ENCODE assay signal across 26 cellular contexts in genomic region chr3:177676148-177676547, GRCh38.
DNase-seq lines count a peak whose midpoint lies in the region; TF ChIP-seq lines count a peak whose summit lies in the region.
"Had no signal": no experiment of that assay in that cellular context is flagged by ENCODE, and none has a peak within 500 bp of the region (broad histone marks: within the 10 kb centered on the region; RNA-seq: fewer than 3 reads in every experiment).

No MANE protein-coding gene starts in this region.

- H4K20me1 ChIP-seq in SK-N-SH (ENCODE audit: insufficient read depth) = no peaks in the 10 kb centered on the region

- no peak for TF ChIP-seq EP300 in SK-N-SH (IDR thresholded peaks at IDR 0.05; ENCODE audit: borderline replicate concordance in 1 of 2, low read depth in 1 of 2, low read length in 1 of 2)

- H3K79me1 ChIP-seq in neuronal stem cell (ENCODE audit: low read depth, low read length) = no peaks in the 10 kb centered on the region

- no peak overlapping the region for H4K8ac ChIP-seq in neuronal stem cell (ENCODE audit: low read depth, low read length)

- H3F3A ChIP-seq in SK-N-SH (replicated peaks; ENCODE audit: insufficient read depth) = peaks cover 11% of the 10 kb centered on the region

- CTCF ChIA-PET in SK-N-SH (lab: Yijun Ruan, JAX) = no interaction called here
- CTCF ChIA-PET in activated naive CD4-positive, alpha-beta T cell treated with anti-CD3 and anti-CD28 coated beads for 36 hours (lab: Charles Lee) = no interaction called here

- H3K4me1 ChIP-seq in neuronal stem cell (ENCODE audit: control insufficient read depth in 2 of 2, insufficient read depth in 1 of 2, low read depth in 1 of 2, low read length in 2 of 2) (peaks cover 2 to 22% of the 10 kb centered on the region in 2 donors), SK-N-SH (ENCODE audit: control insufficient read depth in 1 of 2, insufficient read depth in 2 of 2, low read depth in 1 of 2, low read length in 1 of 2) (peaks cover 11 to 23% of the 10 kb centered on the region in 2 experiments; a peak in 3 of 4 replicates)

- H3K9ac ChIP-seq in neuronal stem cell (ENCODE audit: low read depth, low read length, poor library complexity) (no peak overlapping the region), SK-N-SH (no peak overlapping the region)

- H3K27ac Mint-ChIP-seq in endothelial cell (ENCODE audit: unreplicated experiment) (peak overlapping the region; percentile 14), HFFc6 (no peak overlapping the region)
- no peak overlapping the region for H3K27ac Mint-ChIP-seq in activated naive CD4-positive, alpha-beta T cell treated with anti-CD3 and anti-CD28 coated beads for 36 hours
- H3K27ac Mint-ChIP-seq: activated CD8-positive, alpha-beta memory T cell treated with anti-CD3 and anti-CD28 coated beads, Interleukin-2, amount 10 ng/mL, durations not matched to agents 7 days and 5 days; activated T-cell treated with anti-CD3 and anti-CD28 coated beads, Interleukin-2, amount 50 U/mL, for 72 hours; dendritic cell treated with granulocyte-macrophage colony-stimulating factor and Interleukin-4, amounts not matched to agents 40 ng/mL and 50 ng/mL, for 4 days; endodermal cell; mesothelial cell of epicardium; stimulated activated memory B cell treated with anti-CD40 and anti-IgM and Interleukin-4, amounts not matched to agents 10 μg/mL and 1 μg/mL and 100 μg/mL, for 72 hours had no signal

- H3K9me3 Mint-ChIP-seq in endothelial cell (ENCODE audit: unreplicated experiment) (no peaks in the 10 kb centered on the region), HFFc6 (no peaks in the 10 kb centered on the region)
- no peaks in the 10 kb centered on the region for H3K9me3 Mint-ChIP-seq in activated naive CD4-positive, alpha-beta T cell treated with anti-CD3 and anti-CD28 coated beads for 36 hours
- H3K9me3 Mint-ChIP-seq: activated T-cell treated with anti-CD3 and anti-CD28 coated beads, Interleukin-2, amount 50 U/mL, for 72 hours; dendritic cell treated with granulocyte-macrophage colony-stimulating factor and Interleukin-4, amounts not matched to agents 40 ng/mL and 50 ng/mL, for 4 days; endodermal cell; mesothelial cell of epicardium; stimulated activated memory B cell treated with anti-CD40 and anti-IgM and Interleukin-4, amounts not matched to agents 10 μg/mL and 1 μg/mL and 100 μg/mL, for 72 hours had no signal

- H3K4ac ChIP-seq in neuronal stem cell (ENCODE audit: low read length) = no peak overlapping the region

- H3K4me3 ChIP-seq in neuronal stem cell (ENCODE audit: low read length in 2 of 2) = no peak overlapping the region
- H3K4me3 ChIP-seq in SK-N-SH (ENCODE audit: low read depth in 2 of 2, low read length in 1 of 2) = no peak overlapping the region
- H3K4me3 ChIP-seq: esophagus squamous epithelium, skin epidermis had no signal

- no peaks in the 10 kb centered on the region for H3K36me3 Mint-ChIP-seq in endothelial cell (ENCODE audit: low read depth, unreplicated experiment)
- no peaks in the 10 kb centered on the region for H3K36me3 Mint-ChIP-seq in activated naive CD4-positive, alpha-beta T cell treated with anti-CD3 and anti-CD28 coated beads for 36 hours (ENCODE audit: low read depth)
- no peaks in the 10 kb centered on the region for H3K36me3 Mint-ChIP-seq in HFFc6 (ENCODE audit: low read depth)
- H3K36me3 Mint-ChIP-seq: mesothelial cell of epicardium; stimulated activated memory B cell treated with anti-CD40 and anti-IgM and Interleukin-4, amounts not matched to agents 10 μg/mL and 1 μg/mL and 100 μg/mL, for 72 hours had no signal

- H3K36me3 ChIP-seq in neuronal stem cell (replicated peaks in 1 of 2; ENCODE audit: control insufficient read depth in 2 of 2, insufficient read depth in 2 of 2, low read length in 2 of 2) (no peaks in the 10 kb centered on the region), SK-N-SH (replicated peaks in 1 of 2; ENCODE audit: control insufficient read depth in 1 of 2, insufficient read depth in 2 of 2, low read length in 1 of 2) (no peaks in the 10 kb centered on the region)
- H3K36me3 ChIP-seq: esophagus squamous epithelium had no signal

- H3K27ac ChIP-seq in neuronal stem cell (replicated peaks; ENCODE audit: low read length) = no peak overlapping the region
- H3K27ac ChIP-seq in SK-N-SH (ENCODE audit: low read depth in 2 of 2, low read length in 1 of 2) = no peak overlapping the region
- H3K27ac ChIP-seq: C4-2B, esophagus squamous epithelium, foreskin keratinocyte, skin epidermis had no signal

- no peak overlapping the region for H2AK5ac ChIP-seq in neuronal stem cell (ENCODE audit: low read depth, low read length)

- no peaks in the 10 kb centered on the region for H3K27me3 Mint-ChIP-seq in endothelial cell (ENCODE audit: unreplicated experiment)
- no peaks in the 10 kb centered on the region for H3K27me3 Mint-ChIP-seq in activated naive CD4-positive, alpha-beta T cell treated with anti-CD3 and anti-CD28 coated beads for 36 hours (ENCODE audit: low read depth)
- no peaks in the 10 kb centered on the region; the same call in 1 of the 2 replicates for H3K27me3 Mint-ChIP-seq in HFFc6 (ENCODE audit: insufficient read depth)
- H3K27me3 Mint-ChIP-seq: activated CD8-positive, alpha-beta memory T cell treated with anti-CD3 and anti-CD28 coated beads, Interleukin-2, amount 10 ng/mL, durations not matched to agents 7 days and 5 days; dendritic cell treated with granulocyte-macrophage colony-stimulating factor and Interleukin-4, amounts not matched to agents 40 ng/mL and 50 ng/mL, for 4 days; stimulated activated memory B cell treated with anti-CD40 and anti-IgM and Interleukin-4, amounts not matched to agents 10 μg/mL and 1 μg/mL and 100 μg/mL, for 72 hours had no signal

- no peak overlapping the region for H2BK12ac ChIP-seq in neuronal stem cell (ENCODE audit: low read length)

- no CpG with 5 or more reads among the region's 3 CpGs for WGBS in neuronal stem cell (ENCODE audit: extremely low coverage in 2 of 2, insufficient read length in 2 of 2, insufficient replicate concordance in 1 of 2), 2 donors
- WGBS in SK-N-SH (ENCODE audit: low lambda C conversion rate) = 76% methylated on average over 3 of the region's 3 CpGs

- H2BK120ac ChIP-seq in neuronal stem cell (ENCODE audit: low read depth, low read length) = no peak overlapping the region

- TF ChIP-seq CTCF in endothelial cell (IDR thresholded peaks at IDR 0.05; ENCODE audit: unreplicated experiment) = no peak
- no peak for TF ChIP-seq CTCF in SK-N-SH (IDR thresholded peaks at IDR 0.05)
- TF ChIP-seq CTCF in HFFc6 (IDR thresholded peaks at IDR 0.05) = no peak

- H4K91ac ChIP-seq in neuronal stem cell (ENCODE audit: low read depth, low read length, poor library complexity) = no peak overlapping the region

- intact Hi-C loops in activated naive CD4-positive, alpha-beta T cell treated with anti-CD3 and anti-CD28 coated beads for 36 hours (cut with micrococcal nuclease) = no loop called here

- DNase-seq in COR-L47 (lab: John Stamatoyannopoulos, UW) (peak; percentile 11), NCI-H1105 treated with DMSO at 0.1 percent for 48 hours (lab: John Stamatoyannopoulos, UW) (peak; percentile 52), endothelial cell (ENCODE audit: low spot score) (no peak), neuronal stem cell (ENCODE audit: low spot score) (no peak), SK-N-SH (no peak), HFFc6 (no peak)
- DNase-seq in activated naive CD4-positive, alpha-beta T cell treated with anti-CD3 and anti-CD28 coated beads for 36 hours = no peak
- DNase-seq: activated CD4-positive, alpha-beta T cell treated with anti-CD3 and anti-CD28 coated beads, Interleukin-2, amount 50 U/mL, for 4 hours; activated CD8-positive, alpha-beta memory T cell treated with anti-CD3 and anti-CD28 coated beads, Interleukin-2, amount 10 ng/mL, durations not matched to agents 7 days and 5 days; activated naive CD4-positive, alpha-beta T cell; activated T-cell treated with anti-CD3 and anti-CD28 coated beads, Interleukin-2, amount 50 U/mL, for 72 hours; endodermal cell; esophagus squamous epithelium; foreskin keratinocyte; islet precursor cell; NK-92 treated with Interleukin-12 subunit alpha and Interleukin-12 subunit beta, amount 100 ng/mL, for 24 hours; retina; Right ventricle myocardium superior; substantia nigra; T-helper 2 cell; trophoblast cell had no signal

- no peak overlapping the region for H3K23ac ChIP-seq in neuronal stem cell (ENCODE audit: low read depth, low read length, poor library complexity)

- no peak for TF ChIP-seq RAD21 in SK-N-SH (IDR thresholded peaks at IDR 0.05; ENCODE audit: low read length)

- H3K79me2 ChIP-seq in SK-N-SH (ENCODE audit: insufficient read depth) = no peaks in the 10 kb centered on the region

- H3K27me3 ChIP-seq in neuronal stem cell (ENCODE audit: control insufficient read depth in 3 of 3, insufficient read depth in 3 of 3, low read depth in 1 of 3, low read length in 3 of 3) (no peaks in the 10 kb centered on the region), SK-N-SH (ENCODE audit: insufficient read depth) (no peaks in the 10 kb centered on the region)
- H3K27me3 ChIP-seq: esophagus squamous epithelium, foreskin keratinocyte had no signal

- no peak overlapping the region for H2BK15ac ChIP-seq in neuronal stem cell (ENCODE audit: low read length)

- H2AFZ ChIP-seq in neuronal stem cell (ENCODE audit: low read length) (peak overlapping the region; percentile 61), SK-N-SH (ENCODE audit: low read depth) (no peak overlapping the region)

- no peak overlapping the region for H3K4me2 ChIP-seq in neuronal stem cell (ENCODE audit: insufficient read depth, low read length, poor library complexity, severe bottlenecking)
- no peak overlapping the region for H3K4me2 ChIP-seq in SK-N-SH

- no peak overlapping the region for H3K14ac ChIP-seq in neuronal stem cell (ENCODE audit: low read length)

- H3K18ac ChIP-seq in neuronal stem cell (ENCODE audit: low read length) = no peak overlapping the region

- H3K9me3 ChIP-seq in neuronal stem cell (replicated peaks in 1 of 2; ENCODE audit: control insufficient read depth in 2 of 2, insufficient read depth in 1 of 2, low read depth in 1 of 2, low read length in 2 of 2) (peaks cover 0 to 3% of the 10 kb centered on the region in 2 donors), SK-N-SH (no peaks in the 10 kb centered on the region)
- H3K9me3 ChIP-seq: esophagus squamous epithelium had no signal

- H3K4me1 Mint-ChIP-seq in endothelial cell (ENCODE audit: unreplicated experiment) (peaks cover 36% of the 10 kb centered on the region), HFFc6 (ENCODE audit: low read depth) (peaks cover 50% of the 10 kb centered on the region)
- H3K4me1 Mint-ChIP-seq in activated naive CD4-positive, alpha-beta T cell treated with anti-CD3 and anti-CD28 coated beads for 36 hours (ENCODE audit: low read depth) = peaks cover 15% of the 10 kb centered on the region

- no peaks in the 10 kb centered on the region for H3K9me2 ChIP-seq in SK-N-SH

- POLR2A ChIA-PET in SK-N-SH (lab: Yijun Ruan, JAX) = no interaction called here

- H2BK5ac ChIP-seq in neuronal stem cell (ENCODE audit: low read length) = no peak overlapping the region

- H3K4me3 Mint-ChIP-seq in endothelial cell (ENCODE audit: unreplicated experiment) (no peak overlapping the region), HFFc6 (no peak overlapping the region)
- H3K4me3 Mint-ChIP-seq in activated naive CD4-positive, alpha-beta T cell treated with anti-CD3 and anti-CD28 coated beads for 36 hours = no peak overlapping the region
- H3K4me3 Mint-ChIP-seq: activated CD8-positive, alpha-beta memory T cell treated with anti-CD3 and anti-CD28 coated beads, Interleukin-2, amount 10 ng/mL, durations not matched to agents 7 days and 5 days; activated T-cell treated with anti-CD3 and anti-CD28 coated beads, Interleukin-2, amount 50 U/mL, for 72 hours; dendritic cell treated with granulocyte-macrophage colony-stimulating factor and Interleukin-4, amounts not matched to agents 40 ng/mL and 50 ng/mL, for 4 days; endodermal cell; mesothelial cell of epicardium; stimulated activated memory B cell treated with anti-CD40 and anti-IgM and Interleukin-4, amounts not matched to agents 10 μg/mL and 1 μg/mL and 100 μg/mL, for 72 hours had no signal

Comparison
In these comparisons a context has a peak if more than half of its experiments do, and no peak if none do; other contexts are left out.
1. DNase-seq: peak in COR-L47 (single experiment) and NCI-H1105 treated with DMSO at 0.1 percent for 48 hours (single experiment); none in endothelial cell (single experiment), neuronal stem cell (single experiment), SK-N-SH (single experiment), activated naive CD4-positive, alpha-beta T cell treated with anti-CD3 and anti-CD28 coated beads for 36 hours (single experiment) and HFFc6 (single experiment).